Comparison of ENCODE assay signal across 12 cellular contexts in the genomic region with DNA sequence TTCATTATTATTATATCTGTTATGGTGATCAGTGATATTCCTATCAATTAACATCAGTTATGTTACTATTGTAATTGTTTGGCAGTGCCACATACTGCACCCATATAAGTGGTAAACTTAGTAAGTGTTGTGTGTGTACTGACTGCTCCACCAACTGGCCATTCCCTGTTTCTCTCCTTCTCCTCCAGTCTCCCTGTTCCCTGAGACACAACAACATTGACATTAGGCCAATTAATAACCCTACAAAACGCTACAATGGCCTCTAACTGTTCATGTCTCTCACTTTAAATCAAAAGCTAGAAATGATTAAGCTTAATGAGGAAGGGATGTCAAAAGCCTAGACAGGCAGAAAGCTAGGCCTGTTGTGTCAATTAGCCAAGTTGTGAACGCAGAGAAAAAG. TPM values are rescaled to one million over a fixed set of nuclear protein-coding genes. Genes with fewer than 3 reads are reported as not detected.
DNase-seq lines count a peak whose midpoint lies in the region; ATAC-seq and TF ChIP-seq lines count a peak whose summit lies in the region.
"Had no signal": no experiment of that assay in that cellular context is flagged by ENCODE, and none has a peak within 500 bp of the region (broad histone marks: within the 10 kb centered on the region; RNA-seq: fewer than 3 reads in every experiment).

No MANE protein-coding gene starts in this region.

- TF ChIP-seq POLR2A in GM18505 (IDR thresholded peaks at IDR 0.05; ENCODE audit: borderline replicate concordance, extremely low read depth, insufficient read depth, insufficient read length): no peak

- no peak for ATAC-seq in GM18505 (IDR thresholded peaks at IDR 0.05; ENCODE audit: unreplicated experiment)
- ATAC-seq: stimulated activated memory B cell treated with anti-CD40 and anti-IgM and Interleukin-4, amounts not matched to agents 10 μg/mL and 1 μg/mL and 100 μg/mL, for 72 hours had no signal

- H3K9me3 ChIP-seq in osteoblast (ENCODE audit: low read depth, low read length): no peaks in the 10 kb centered on the region
- H3K9me3 ChIP-seq: HAP-1, ovary had no signal

- no peak overlapping the region for H3K4me2 ChIP-seq in osteoblast (ENCODE audit: insufficient read depth, low read length)

- no peaks in the 10 kb centered on the region for H4K20me1 ChIP-seq in osteoblast (ENCODE audit: insufficient read depth, low read length)

- H3K27me3 ChIP-seq in osteoblast (ENCODE audit: insufficient read depth, low read length): no peaks in the 10 kb centered on the region
- H3K27me3 ChIP-seq: ovary had no signal

- no peaks in the 10 kb centered on the region for H3K36me3 ChIP-seq in osteoblast (ENCODE audit: insufficient read depth, low read length)
- H3K36me3 ChIP-seq: HAP-1, ovary had no signal

- TF ChIP-seq CTCF in fibroblast of mammary gland (conservative IDR thresholded peaks at IDR 0.05; ENCODE audit: control insufficient read depth, insufficient read depth, low read depth, low read length) (peak; percentile 37), osteoblast (IDR thresholded peaks at IDR 0.05; ENCODE audit: extremely low read depth, low read depth, low read length) (peak; percentile 49), GM20000 (IDR thresholded peaks at IDR 0.05; ENCODE audit: extremely low read depth, missing control alignments) (no peak)

- DNase-seq in ELR (ENCODE audit: low read depth): peak; percentile 31
- peak; percentile 35 for DNase-seq in RPMI7951 (ENCODE audit: low read depth)
- DNase-seq in fibroblast of mammary gland (ENCODE audit: low read depth): peak; percentile 55
- peak; percentile 31 for DNase-seq in osteoblast (ENCODE audit: insufficient read length, low spot score, missing footprints)
- DNase-seq in activated T-cell treated with anti-CD3 and anti-CD28 coated beads, Interleukin-2, amount 50 U/mL, for 48 hours: no peak
- DNase-seq in GM20000 (ENCODE audit: low spot score): no peak
- DNase-seq in stimulated activated naive CD4-positive, alpha-beta T cell treated with Interleukin-2 at 50 U/mL for 16 hours (lab: John Stamatoyannopoulos, UW): no peak
- DNase-seq: erythroblast, ovary had no signal

- no peak overlapping the region for H3K27ac ChIP-seq in osteoblast (ENCODE audit: low read depth, low read length)
- H3K27ac ChIP-seq: ovary had no signal

- H3K4me3 ChIP-seq in fibroblast of mammary gland (ENCODE audit: control insufficient read depth, low read depth, low read length): no peak overlapping the region
- no peak overlapping the region for H3K4me3 ChIP-seq in osteoblast (ENCODE audit: insufficient read depth, low read length)
- H3K4me3 ChIP-seq: HAP-1, ovary had no signal

- peak overlapping the region; percentile 17 for H2AFZ ChIP-seq in osteoblast (ENCODE audit: low read length)

- H3K79me2 ChIP-seq in osteoblast (ENCODE audit: insufficient read depth, low read length): no peaks in the 10 kb centered on the region

- no peaks in the 10 kb centered on the region for H3K4me1 ChIP-seq in osteoblast (ENCODE audit: insufficient read depth, low read length)
- H3K4me1 ChIP-seq: HAP-1 had no signal

RNA-seq across cellular contexts. Expression of gene THRAP3, which starts 6.6 kb away (rescaled TPM):
- 62.0 and 75.0 TPM in 2 replicates for total RNA-seq in RPMI7951 (2014; rRNA removed; shearing (Covaris generic))
- 127 and 137 TPM in 2 replicates for total RNA-seq in osteoblast

Comparison
In these comparisons a context has a peak if more than half of its experiments do, and no peak if none do; other contexts are left out.
1. DNase-seq: peak in ELR (single experiment), RPMI7951 (single experiment), fibroblast of mammary gland (single experiment) and osteoblast (single experiment); none in activated T-cell treated with anti-CD3 and anti-CD28 coated beads, Interleukin-2, amount 50 U/mL, for 48 hours (0 of 2), GM20000 (single experiment) and stimulated activated naive CD4-positive, alpha-beta T cell treated with Interleukin-2 at 50 U/mL for 16 hours (single experiment).